Comparison of ENCODE assay signal across 1 cellular context in genomic region chr2:64192570-64193192, GRCh38.
TF ChIP-seq lines count a peak whose summit lies in the region.

No MANE protein-coding gene starts in this region.

TF ChIP-seq in GM12878, 131 proteins besides CTCF, POLR2A, EP300 and RAD21:
- no peak for TF ChIP-seq CBX3 (IDR thresholded peaks at IDR 0.05; ENCODE audit: borderline replicate concordance, low read depth)
- TF ChIP-seq ZZZ3 (IDR thresholded peaks at IDR 0.05; ENCODE audit: control insufficient read depth, insufficient read length, low read depth) = no peak
- TF ChIP-seq BMI1 (IDR thresholded peaks at IDR 0.05; ENCODE audit: borderline replicate concordance) = no peak
- TF ChIP-seq MLLT1 (IDR thresholded peaks at IDR 0.05) = no peak
- no peak for TF ChIP-seq BHLHE40 (IDR thresholded peaks at IDR 0.05; ENCODE audit: borderline replicate concordance in 1 of 2, low read depth in 2 of 2, low read length in 1 of 2)
- TF ChIP-seq BACH1 (IDR thresholded peaks at IDR 0.05; ENCODE audit: borderline replicate concordance) = no peak
- TF ChIP-seq HDAC6 (IDR thresholded peaks at IDR 0.05; ENCODE audit: unreplicated experiment) = no peak
- TF ChIP-seq HSF1 (IDR thresholded peaks at IDR 0.05; ENCODE audit: low read depth, low read length) = no peak
- TF ChIP-seq STAT3 (IDR thresholded peaks at IDR 0.05; ENCODE audit: low read depth, low read length) = no peak
- TF ChIP-seq, protein P1, sequence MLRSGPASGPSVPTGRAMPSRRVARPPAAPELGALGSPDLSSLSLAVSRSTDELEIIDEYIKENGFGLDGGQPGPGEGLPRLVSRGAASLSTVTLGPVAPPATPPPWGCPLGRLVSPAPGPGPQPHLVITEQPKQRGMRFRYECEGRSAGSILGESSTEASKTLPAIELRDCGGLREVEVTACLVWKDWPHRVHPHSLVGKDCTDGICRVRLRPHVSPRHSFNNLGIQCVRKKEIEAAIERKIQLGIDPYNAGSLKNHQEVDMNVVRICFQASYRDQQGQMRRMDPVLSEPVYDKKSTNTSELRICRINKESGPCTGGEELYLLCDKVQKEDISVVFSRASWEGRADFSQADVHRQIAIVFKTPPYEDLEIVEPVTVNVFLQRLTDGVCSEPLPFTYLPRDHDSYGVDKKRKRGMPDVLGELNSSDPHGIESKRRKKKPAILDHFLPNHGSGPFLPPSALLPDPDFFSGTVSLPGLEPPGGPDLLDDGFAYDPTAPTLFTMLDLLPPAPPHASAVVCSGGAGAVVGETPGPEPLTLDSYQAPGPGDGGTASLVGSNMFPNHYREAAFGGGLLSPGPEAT (IDR thresholded peaks at IDR 0.05; ENCODE audit: low read depth) = no peak
- TF ChIP-seq ZNF592 (IDR thresholded peaks at IDR 0.05) = no peak
- no peak for TF ChIP-seq POLR2AphosphoS2 (IDR thresholded peaks at IDR 0.05; ENCODE audit: low read depth, low read length)
